24 cellular contexts compared by ENCODE assay signal in the genomic region with DNA sequence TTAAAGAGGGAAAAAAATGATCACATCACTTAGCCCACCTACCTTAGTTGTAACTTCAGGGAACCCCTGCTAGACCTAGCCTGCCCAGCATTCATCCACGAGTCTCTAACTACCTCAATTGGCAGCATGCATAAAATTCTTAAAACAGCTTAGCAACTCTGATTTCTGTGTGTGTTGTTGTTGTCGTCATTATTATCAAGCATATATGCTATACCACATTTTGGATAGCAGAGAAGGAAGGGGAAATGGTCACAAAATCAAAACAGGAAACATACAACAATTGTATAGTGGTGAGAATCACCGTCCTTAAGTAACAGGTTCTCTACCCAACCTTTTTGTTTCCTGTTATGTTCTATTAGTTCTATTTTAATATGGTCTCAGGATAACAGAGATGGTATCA. TPM values are rescaled to one million over a fixed set of nuclear protein-coding genes. Genes with fewer than 3 reads are reported as not detected.
DNase-seq lines count a peak whose midpoint lies in the region; ATAC-seq, FAIRE-seq and TF ChIP-seq lines count a peak whose summit lies in the region.
"Had no signal": no experiment of that assay in that cellular context is flagged by ENCODE, and none has a peak within 500 bp of the region (broad histone marks: within the 10 kb centered on the region; RNA-seq: fewer than 3 reads in every experiment).

No MANE protein-coding gene starts in this region.

- H3K9ac ChIP-seq in Karpas-422 (ENCODE audit: low read length) = no peak overlapping the region
- H3K9ac ChIP-seq: parathyroid adenoma had no signal

- peak; percentile 84 for FAIRE-seq in colon (lab: Jason Lieb, UNC)

- H3K36me3 ChIP-seq in Karpas-422 (ENCODE audit: insufficient read depth, low read length) (no peaks in the 10 kb centered on the region), breast epithelium (no peaks in the 10 kb centered on the region)
- H3K36me3 ChIP-seq: HAP-1, right lobe of liver, suprapubic skin, uterus had no signal

- no peak for ATAC-seq in stimulated activated effector memory CD8-positive, alpha-beta T cell treated with anti-CD3 and anti-CD28 coated beads, Interleukin-12 subunit alpha, Interleukin-12 subunit beta, amount 100 ng/mL, for 72 hours
- ATAC-seq: activated CD4-positive, CD25-positive, alpha-beta regulatory T cell treated with anti-CD3 and anti-CD28 coated beads, Interleukin-2, amount 50 U/mL, for 24 hours; right lobe of liver had no signal

- DNase-seq in activated naive CD8-positive, alpha-beta T cell treated with anti-CD3 and anti-CD28 coated beads for 36 hours = no peak
- no peak for DNase-seq in Karpas-422
- DNase-seq in stimulated activated effector memory CD8-positive, alpha-beta T cell treated with anti-CD3 and anti-CD28 coated beads, Interleukin-12 subunit alpha, Interleukin-12 subunit beta, amount 100 ng/mL, for 72 hours (ENCODE audit: low spot score in 2 of 2) = no peak
- DNase-seq in GOT3 (lab: John Stamatoyannopoulos, UW) = no peak
- no peak for DNase-seq in breast epithelium (ENCODE audit: low spot score in 2 of 2)
- DNase-seq in stimulated activated CD8-positive, alpha-beta memory T cell treated with anti-CD3 and anti-CD28 coated beads, Interleukin-4, amount 100 ng/mL, for 48 hours = no peak
- DNase-seq: activated effector memory CD4-positive, alpha-beta T cell treated with anti-CD3 and anti-CD28 coated beads, Interleukin-2, amount 50 U/mL, for 16 hours; caudate nucleus; DND-41; mesendoderm; NCI-H1417 treated with DMSO at 0.1 percent for 48 hours; NCI-H526 treated with DMSO at 0.1 percent for 48 hours; right lobe of liver; RPMI8226; T1000; uterus had no signal

- H3K9me3 ChIP-seq in Karpas-422 (ENCODE audit: low read length) = no peaks in the 10 kb centered on the region
- H3K9me3 ChIP-seq in breast epithelium = no peaks in the 10 kb centered on the region
- H3K9me3 ChIP-seq: HAP-1, right lobe of liver, suprapubic skin, uterus had no signal

- peak overlapping the region; percentile 8; the same call in 1 of the 2 replicates for H2AFZ ChIP-seq in Karpas-422 (ENCODE audit: low read length)
- H2AFZ ChIP-seq: parathyroid adenoma had no signal

- no peak for TF ChIP-seq POLR2A in breast epithelium (IDR thresholded peaks at IDR 0.05)

- H3K4me3 ChIP-seq in Karpas-422 (ENCODE audit: low read length) (no peak overlapping the region), breast epithelium (no peak overlapping the region)
- H3K4me3 ChIP-seq: HAP-1, right lobe of liver, SK-N-MC, suprapubic skin, uterus had no signal

- H3K4me3 Mint-ChIP-seq in activated naive CD8-positive, alpha-beta T cell = peak overlapping the region; percentile 35
- H3K4me3 Mint-ChIP-seq in activated naive CD8-positive, alpha-beta T cell treated with anti-CD3 and anti-CD28 coated beads for 36 hours = no peak overlapping the region
- H3K4me3 Mint-ChIP-seq in stimulated activated effector memory CD8-positive, alpha-beta T cell treated with anti-CD3 and anti-CD28 coated beads, Interleukin-12 subunit alpha, Interleukin-12 subunit beta, amount 100 ng/mL, for 72 hours = no peak overlapping the region

- intact Hi-C loops in breast epithelium (cut with DNase I; ENCODE audit: low total_unique reads) = no loop called here

- H3K9me2 ChIP-seq in Karpas-422 (replicated peaks; ENCODE audit: insufficient read depth, low read length) = no peaks in the 10 kb centered on the region

- H3K36me3 Mint-ChIP-seq in activated naive CD8-positive, alpha-beta T cell = no peaks in the 10 kb centered on the region
- H3K36me3 Mint-ChIP-seq in activated naive CD8-positive, alpha-beta T cell treated with anti-CD3 and anti-CD28 coated beads for 36 hours = peaks cover 2% of the 10 kb centered on the region
- no peaks in the 10 kb centered on the region for H3K36me3 Mint-ChIP-seq in stimulated activated effector memory CD8-positive, alpha-beta T cell treated with anti-CD3 and anti-CD28 coated beads, Interleukin-12 subunit alpha, Interleukin-12 subunit beta, amount 100 ng/mL, for 72 hours
- H3K36me3 Mint-ChIP-seq: naive thymus-derived CD8-positive, alpha-beta T cell had no signal

- H3K4me1 Mint-ChIP-seq in activated naive CD8-positive, alpha-beta T cell (ENCODE audit: low read depth) = peaks cover 21% of the 10 kb centered on the region
- H3K4me1 Mint-ChIP-seq in activated naive CD8-positive, alpha-beta T cell treated with anti-CD3 and anti-CD28 coated beads for 36 hours = peaks cover 14% of the 10 kb centered on the region
- H3K4me1 Mint-ChIP-seq in stimulated activated effector memory CD8-positive, alpha-beta T cell treated with anti-CD3 and anti-CD28 coated beads, Interleukin-12 subunit alpha, Interleukin-12 subunit beta, amount 100 ng/mL, for 72 hours = peaks cover 25% of the 10 kb centered on the region

- H3K4me1 ChIP-seq in Karpas-422 (ENCODE audit: low read length) (peaks cover 19% of the 10 kb centered on the region), breast epithelium (no peaks in the 10 kb centered on the region)
- H3K4me1 ChIP-seq: parathyroid adenoma, right lobe of liver, suprapubic skin, uterus had no signal

- no peaks in the 10 kb centered on the region for H4K20me1 ChIP-seq in Karpas-422 (ENCODE audit: insufficient read depth, low read depth, low read length)

- TF ChIP-seq CTCF in breast epithelium (IDR thresholded peaks at IDR 0.05) = no peak

- no peaks in the 10 kb centered on the region for H3K9me3 Mint-ChIP-seq in activated naive CD8-positive, alpha-beta T cell (ENCODE audit: low read depth)
- H3K9me3 Mint-ChIP-seq in activated naive CD8-positive, alpha-beta T cell treated with anti-CD3 and anti-CD28 coated beads for 36 hours = no peaks in the 10 kb centered on the region
- H3K9me3 Mint-ChIP-seq in stimulated activated effector memory CD8-positive, alpha-beta T cell treated with anti-CD3 and anti-CD28 coated beads, Interleukin-12 subunit alpha, Interleukin-12 subunit beta, amount 100 ng/mL, for 72 hours = no peaks in the 10 kb centered on the region

- H3K27me3 Mint-ChIP-seq in activated naive CD8-positive, alpha-beta T cell = no peaks in the 10 kb centered on the region
- H3K27me3 Mint-ChIP-seq in activated naive CD8-positive, alpha-beta T cell treated with anti-CD3 and anti-CD28 coated beads for 36 hours = no peaks in the 10 kb centered on the region
- H3K27me3 Mint-ChIP-seq: naive thymus-derived CD8-positive, alpha-beta T cell had no signal

- H3K79me2 ChIP-seq in Karpas-422 (ENCODE audit: low read length) = peaks cover 23% of the 10 kb centered on the region
- H3K79me2 ChIP-seq: parathyroid adenoma had no signal

- no peak overlapping the region for H3K4me2 ChIP-seq in Karpas-422 (ENCODE audit: low read depth, low read length, poor library complexity, severe bottlenecking)

- H3K27ac Mint-ChIP-seq in activated naive CD8-positive, alpha-beta T cell = peak overlapping the region; percentile 28
- no peak overlapping the region for H3K27ac Mint-ChIP-seq in activated naive CD8-positive, alpha-beta T cell treated with anti-CD3 and anti-CD28 coated beads for 36 hours
- peak overlapping the region; percentile 70 for H3K27ac Mint-ChIP-seq in stimulated activated effector memory CD8-positive, alpha-beta T cell treated with anti-CD3 and anti-CD28 coated beads, Interleukin-12 subunit alpha, Interleukin-12 subunit beta, amount 100 ng/mL, for 72 hours

- H3K27ac ChIP-seq in Karpas-422 (ENCODE audit: low read length) = no peak overlapping the region
- H3K27ac ChIP-seq in breast epithelium = no peak overlapping the region
- H3K27ac ChIP-seq: parathyroid adenoma, right lobe of liver, SK-N-MC, suprapubic skin, uterus had no signal

- no peaks in the 10 kb centered on the region for H3K27me3 ChIP-seq in Karpas-422 (ENCODE audit: low read length)
- H3K27me3 ChIP-seq in breast epithelium = peaks cover 0 to 22% of the 10 kb centered on the region in 2 donors
- H3K27me3 ChIP-seq: right lobe of liver, suprapubic skin, uterus had no signal

RNA-seq across cellular contexts. Expression of a gene that starts 2.7 kb away (rescaled TPM):
- 10 to 100 TPM; 22.1 to 23.1 TPM for total RNA-seq in activated naive CD8-positive, alpha-beta T cell treated with anti-CD3 and anti-CD28 coated beads for 36 hours
- 24.6 and 27.8 TPM in 2 replicates for total RNA-seq in Karpas-422 (2014; rRNA removed; shearing (Covaris generic); ENCODE audit: low replicate concordance)
- 10 to 100 TPM; 38.7 to 42.3 (median 41.0) TPM for total RNA-seq in breast epithelium

RNA-seq across cellular contexts. Expression of a gene that starts 37.2 kb away (rescaled TPM):
- 10 to 100 TPM; 70.5 to 71.8 TPM for total RNA-seq in activated naive CD8-positive, alpha-beta T cell treated with anti-CD3 and anti-CD28 coated beads for 36 hours
- total RNA-seq in Karpas-422 (2014; rRNA removed; shearing (Covaris generic); ENCODE audit: low replicate concordance) = 230 and 256 TPM in 2 replicates
- 1,000 to 10,000 TPM in 2 of 3 donors, 100 to 1,000 TPM in 1; 980 to 1,359 (median 1,246) TPM for total RNA-seq in breast epithelium
